Comparison of ENCODE assay signal across 8 cellular contexts in the genomic region with DNA sequence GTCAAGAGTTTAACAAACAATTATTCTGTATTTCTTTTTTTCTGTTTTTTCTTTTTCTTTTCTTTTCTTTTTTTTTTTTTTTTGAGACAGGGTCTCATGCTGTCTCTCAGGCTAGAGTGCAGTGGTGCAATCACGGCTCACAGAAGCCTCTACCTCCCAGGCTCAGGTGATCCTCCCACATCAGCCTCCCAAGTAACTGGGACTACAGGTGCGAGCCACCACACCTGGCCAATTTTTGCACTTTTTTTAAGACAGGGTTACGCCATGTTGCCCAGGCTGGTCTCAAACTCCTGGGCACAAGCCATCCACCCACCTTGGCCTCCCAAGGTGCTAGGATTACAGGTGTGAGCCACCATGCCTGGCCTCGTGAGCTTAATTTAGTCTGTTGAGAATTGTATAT. TPM values are rescaled to one million over a fixed set of nuclear protein-coding genes. Genes with fewer than 3 reads are reported as not detected.
DNase-seq lines count a peak whose midpoint lies in the region; ATAC-seq, FAIRE-seq and TF ChIP-seq lines count a peak whose summit lies in the region.
"Not testable (repeated sequence)": the region's sequence is repeated elsewhere in the genome, so short reads cannot be mapped to it uniquely, and the experiment has no call there.

No MANE protein-coding gene starts in this region.

- not testable (repeated sequence) for H3K9ac ChIP-seq in GM23248; HepG2 (ENCODE audit: insufficient read depth, low read depth, low read length); smooth muscle cell (ENCODE audit: low read depth)

- not testable (repeated sequence) for H3K9me3 ChIP-seq in A549; GM23248 (ENCODE audit: low read depth); HepG2 (ENCODE audit: low read length); smooth muscle cell (replicated peaks; ENCODE audit: low read depth)

- TF ChIP-seq EP300 in A549 (IDR thresholded peaks at IDR 0.05); HepG2 (IDR thresholded peaks at IDR 0.05; ENCODE audit: low read depth in 2 of 2, low read length in 2 of 2); HepG2 (CRISPR knock-in tag; IDR thresholded peaks at IDR 0.05; ENCODE audit: borderline replicate concordance): not testable (repeated sequence)

- H3K4me3 Mint-ChIP-seq in chondrocyte (ENCODE audit: unreplicated experiment); osteocyte (ENCODE audit: unreplicated experiment): not testable (repeated sequence)

- H3K9me3 Mint-ChIP-seq in chondrocyte (ENCODE audit: low read depth); osteocyte (ENCODE audit: unreplicated experiment): not testable (repeated sequence)

- POLR2A ChIA-PET in A549 (lab: Yijun Ruan, JAX); RWPE1 (lab: Yijun Ruan, JAX; ENCODE audit: low non-redundant PET); HepG2 (lab: Yijun Ruan, JAX): not testable (repeated sequence)

- CTCF ChIA-PET in A549 (lab: Yijun Ruan, JAX), result interaction anchor here (0.6 kb wide), 1 partner anchor 26 kb away, joined by 3 read pairs; no protein-coding TSS in a partner anchor
- CTCF ChIA-PET in RWPE1 (lab: Yijun Ruan, JAX); HepG2 (lab: Yijun Ruan, JAX; ENCODE audit: low intra/inter-chr PET ratio, low total read pairs): not testable (repeated sequence)

- H3K79me2 ChIP-seq in GM23248 (ENCODE audit: insufficient read depth), result peaks cover 90% of the 10 kb centered on the region
- H3K79me2 ChIP-seq in HepG2 (ENCODE audit: insufficient read depth, low read length), result peaks cover 93% of the 10 kb centered on the region
- H3K79me2 ChIP-seq in smooth muscle cell (ENCODE audit: low read depth), result peaks cover 85% of the 10 kb centered on the region

- intact Hi-C loops in HepG2 (cut with micrococcal nuclease; ENCODE audit: unreplicated experiment), result loop anchor here (5.0 kb wide), 2 partner anchors 93 to 108 kb away; a partner anchor contains a TSS

- not testable (repeated sequence) for H3K27me3 ChIP-seq in GM23248 (replicated peaks; ENCODE audit: insufficient read depth); HepG2 (ENCODE audit: control insufficient read depth in 1 of 2, insufficient read depth in 2 of 2, low read length in 2 of 2); smooth muscle cell (ENCODE audit: low read depth)

- H3F3A ChIP-seq in GM23248 (ENCODE audit: insufficient read depth), result peaks cover 64% of the 10 kb centered on the region
- peaks cover 32% of the 10 kb centered on the region for H3F3A ChIP-seq in smooth muscle cell (ENCODE audit: low read depth)

- not testable (repeated sequence) for H2AFZ ChIP-seq in GM23248; HepG2 (ENCODE audit: low read length); smooth muscle cell (ENCODE audit: low read depth)

- TF ChIP-seq CTCF in A549 (IDR thresholded peaks at IDR 0.05); RWPE1 (conservative IDR thresholded peaks at IDR 0.05; ENCODE audit: low read depth); VCaP (conservative IDR thresholded peaks at IDR 0.05); chondrocyte (IDR thresholded peaks at IDR 0.05); HepG2 (CRISPR knock-in tag; IDR thresholded peaks at IDR 0.05); osteocyte (IDR thresholded peaks at IDR 0.05); smooth muscle cell (IDR thresholded peaks at IDR 0.05; ENCODE audit: borderline replicate concordance, insufficient read depth, poor library complexity, severe bottlenecking): not testable (repeated sequence)

- not testable (repeated sequence) for H4K20me1 ChIP-seq in GM23248 (ENCODE audit: insufficient read depth)
- peaks cover 32% of the 10 kb centered on the region for H4K20me1 ChIP-seq in HepG2 (ENCODE audit: insufficient read depth, low read length)
- peaks cover 35% of the 10 kb centered on the region for H4K20me1 ChIP-seq in smooth muscle cell (ENCODE audit: low read depth)

- not testable (repeated sequence) for H3K4me3 ChIP-seq in A549; GM23248; HepG2 (replicated peaks in 1 of 3; ENCODE audit: insufficient read depth in 1 of 3, low read depth in 2 of 3, low read length in 3 of 3); smooth muscle cell

- H3K27ac ChIP-seq in A549 (peak overlapping the region; percentile 17 to 86; a peak in 2 of 6 replicates), GM23248 (peak overlapping the region; percentile 88), RWPE1 (peak overlapping the region; percentile 59), VCaP (peak overlapping the region; percentile 86), smooth muscle cell (ENCODE audit: low read depth) (peak overlapping the region; percentile 95)
- not testable (repeated sequence) for H3K27ac ChIP-seq in HepG2 (ENCODE audit: extremely low read length, insufficient read depth, low read length)

- not testable (repeated sequence) for TF ChIP-seq POLR2A in A549 (IDR thresholded peaks at IDR 0.05; ENCODE audit: low read length); HepG2 (IDR thresholded peaks at IDR 0.05; ENCODE audit: insufficient read depth in 1 of 2, low read depth in 2 of 2, low read length in 2 of 2)

- not testable (repeated sequence) for H3K36me3 ChIP-seq in GM23248 (ENCODE audit: low read depth); HepG2 (replicated peaks in 1 of 2; ENCODE audit: control insufficient read depth in 1 of 2, insufficient read depth in 2 of 2, low read length in 2 of 2); smooth muscle cell (ENCODE audit: low read depth)

- not testable (repeated sequence) for H3K36me3 Mint-ChIP-seq in chondrocyte (ENCODE audit: low read depth); osteocyte (ENCODE audit: unreplicated experiment)

- H3K9me2 ChIP-seq in GM23248 (ENCODE audit: insufficient read depth), result not testable (repeated sequence)

- in situ Hi-C loops in GM23248 (cut with MboI), result not testable (repeated sequence)
- in situ Hi-C loops in HepG2 (cut with HindIII; ENCODE audit: extremely low pct_ligation_motif_present, low pct_unique_long_range_greater_than_20kb), result loop anchor here (5.0 kb wide), 1 partner anchor 93 kb away; a partner anchor contains a TSS

- FAIRE-seq in A549 (lab: Jason Lieb, UNC); HepG2 (lab: Jason Lieb, UNC): not testable (repeated sequence)

- H3K4me1 Mint-ChIP-seq in chondrocyte (ENCODE audit: low read depth) (peaks cover 74% of the 10 kb centered on the region), osteocyte (ENCODE audit: unreplicated experiment) (peaks cover 79% of the 10 kb centered on the region)

- ATAC-seq in A549, HepG2: not testable (repeated sequence)

- TF ChIP-seq RAD21 in A549 (conservative IDR thresholded peaks at IDR 0.05 in 1 of 2, IDR thresholded peaks at IDR 0.05 in 1 of 2); HepG2 (CRISPR knock-in tag; IDR thresholded peaks at IDR 0.05): not testable (repeated sequence)

- H3K27ac Mint-ChIP-seq in chondrocyte (ENCODE audit: unreplicated experiment), result peak overlapping the region; percentile 27
- peak overlapping the region; percentile 27 for H3K27ac Mint-ChIP-seq in osteocyte (ENCODE audit: unreplicated experiment)

- not testable (repeated sequence) for H3K4me2 ChIP-seq in A549; GM23248 (ENCODE audit: unreplicated experiment); smooth muscle cell
- peak overlapping the region; percentile 76; the same call in 1 of the 2 replicates for H3K4me2 ChIP-seq in HepG2 (ENCODE audit: low read depth, low read length)

- H3K27me3 Mint-ChIP-seq in chondrocyte (ENCODE audit: low read depth); osteocyte (ENCODE audit: unreplicated experiment): not testable (repeated sequence)

- H3K4me1 ChIP-seq in A549, result peaks cover 56% of the 10 kb centered on the region
- peaks cover 61% of the 10 kb centered on the region for H3K4me1 ChIP-seq in GM23248 (ENCODE audit: insufficient read depth)
- peaks cover 64% of the 10 kb centered on the region for H3K4me1 ChIP-seq in HepG2 (ENCODE audit: insufficient read depth, low read length)
- H3K4me1 ChIP-seq in smooth muscle cell (ENCODE audit: low read depth), result peaks cover 44% of the 10 kb centered on the region

- not testable (repeated sequence) for DNase-seq in A549 (ENCODE audit: low read depth in 1 of 2, low spot score in 1 of 2); GM23248; RWPE1 (ENCODE audit: low spot score); chondrocyte (ENCODE audit: low spot score); HepG2 (ENCODE audit: low spot score); osteocyte (ENCODE audit: extremely low spot score, unreplicated experiment); smooth muscle cell (lab: John Stamatoyannopoulos, UW; ENCODE audit: unreplicated experiment)

- 97% methylated on average over 4 of the region's 4 CpGs for WGBS in A549 (ENCODE audit: missing lambda C conversion rate)
- 97 to 99% methylated on average over 3 to 4 of the region's 4 CpGs for WGBS in GM23248 (ENCODE audit: low coverage in 1 of 2, low lambda C conversion rate in 2 of 2, missing lambda C conversion rate in 2 of 2), 2 experiments
- 96% methylated on average over 4 of the region's 4 CpGs for WGBS in HepG2 (ENCODE audit: low lambda C conversion rate)
- WGBS in smooth muscle cell (ENCODE audit: low lambda C conversion rate), result 95% methylated on average over 4 of the region's 4 CpGs

- not testable (repeated sequence) for BruUV-seq in HepG2 (replicated peaks; lab: Mats Ljungman, UMichigan)

RNA-seq across cellular contexts. Expression of a gene that starts 3.4 kb away (rescaled TPM):
- polyA plus RNA-seq in A549 (2011; rRNA removed) (50.0 and 58.5 TPM in 2 replicates), A549 (2017; fragmentation: RNase III; extraction: RNeasy Plus Mini Kit Qiagen cat#74134 plus additional on column Dnase treatment) (30.2 to 32.2 TPM (median 31.9 TPM) in 3 replicates), GM23248 (2016; fragmentation: Nextera tagmentation; extraction: Ambion mirVana) (39.1 and 43.9 TPM in 2 replicates), HepG2 (2011; rRNA removed) (47.9 and 61.0 TPM in 2 replicates), smooth muscle cell (42.0 and 43.5 TPM in 2 replicates)
- 13.3 and 15.2 TPM in 2 replicates for polyA plus RNA-seq in A549 (2012; cell fraction: cytosol; rRNA removed)
- polyA plus RNA-seq in A549 (2012; cell fraction: nucleus; rRNA removed), result 8.6 and 13.4 TPM in 2 replicates
- 95.7 and 103 TPM in 2 replicates for polyA minus RNA-seq in A549 (2011; rRNA and poly(A)+ RNA removed)
- total RNA-seq in GM23248 (2014; rRNA removed; shearing (Covaris generic)), result 34.7 and 42.7 TPM in 2 replicates
- total RNA-seq in chondrocyte (38.9 to 48.7 TPM (median 42.6 TPM) in 3 replicates), HepG2 (2016; rRNA removed; fragmentation: Illumina TruSeq; extraction: Trizol) (51.7 and 53.4 TPM in 2 replicates), osteocyte (49.3 and 50.8 TPM in 2 replicates), smooth muscle cell (57.1 and 58.0 TPM in 2 replicates)
- total RNA-seq in HepG2 (2016; cell fraction: cytosol; rRNA removed; fragmentation: Illumina TruSeq; extraction: Trizol; ENCODE audit: low read depth), result 19.0 and 20.1 TPM in 2 replicates
- total RNA-seq in HepG2 (2016; cell fraction: insoluble cytoplasmic fraction; rRNA removed; fragmentation: Illumina TruSeq; extraction: Trizol), result 53.8 and 54.3 TPM in 2 replicates
- total RNA-seq in HepG2 (2016; cell fraction: membrane; rRNA removed; fragmentation: Illumina TruSeq; extraction: Trizol), result 36.2 and 36.7 TPM in 2 replicates
- total RNA-seq in HepG2 (2016; cell fraction: nucleus; rRNA removed; fragmentation: Illumina TruSeq; extraction: Trizol), result 57.5 and 60.4 TPM in 2 replicates
- polyA plus RNA-seq in HepG2 (2011; cell fraction: cytosol; rRNA removed), result 26.9 and 41.0 TPM in 2 replicates
- 39.4 and 42.0 TPM in 2 replicates for polyA plus RNA-seq in HepG2 (2011; cell fraction: nucleus; rRNA removed)
- polyA plus RNA-seq in HepG2 (2012), result 27.1 and 34.3 TPM in 2 replicates
- polyA plus RNA-seq in HepG2 (2016; cell fraction: cytosol; fragmentation: Illumina TruSeq; extraction: Trizol; ENCODE audit: low read depth), result 3.4 and 3.7 TPM in 2 replicates
- polyA plus RNA-seq in HepG2 (2016; cell fraction: insoluble cytoplasmic fraction; fragmentation: Illumina TruSeq; extraction: Trizol; ENCODE audit: low read depth), result 43.2 and 52.1 TPM in 2 replicates
- 13.3 and 17.1 TPM in 2 replicates for polyA plus RNA-seq in HepG2 (2016; cell fraction: membrane; fragmentation: Illumina TruSeq; extraction: Trizol; ENCODE audit: low read depth)
- 51.5 and 57.9 TPM in 2 replicates for polyA plus RNA-seq in HepG2 (2016; cell fraction: nucleus; fragmentation: Illumina TruSeq; extraction: Trizol; ENCODE audit: insufficient read depth, low read depth)
- 45.2 and 96.4 TPM in 2 replicates for polyA minus RNA-seq in HepG2 (2011; rRNA and poly(A)+ RNA removed; ENCODE audit: low replicate concordance)
- 68.9 and 72.7 TPM in 2 replicates for polyA minus RNA-seq in HepG2 (2011; cell fraction: cytosol; rRNA and poly(A)+ RNA removed)
- polyA minus RNA-seq in HepG2 (2011; cell fraction: nucleus; rRNA and poly(A)+ RNA removed), result 128 and 149 TPM in 2 replicates

RNA-seq across cellular contexts. Expression of a gene that starts 3.7 kb away (rescaled TPM):
- 128 and 155 TPM in 2 replicates for polyA plus RNA-seq in A549 (2011; rRNA removed)
- 97.2 and 103 TPM in 2 replicates for polyA plus RNA-seq in A549 (2012; cell fraction: cytosol; rRNA removed)
- polyA plus RNA-seq in A549 (2012; cell fraction: nucleus; rRNA removed), result 192 and 222 TPM in 2 replicates
- polyA plus RNA-seq in A549 (2017; fragmentation: RNase III; extraction: RNeasy Plus Mini Kit Qiagen cat#74134 plus additional on column Dnase treatment), result 157 to 159 TPM (median 158 TPM) in 3 replicates
- 98.7 and 122 TPM in 2 replicates for polyA minus RNA-seq in A549 (2011; rRNA and poly(A)+ RNA removed)
- 39.7 and 42.2 TPM in 2 replicates for total RNA-seq in GM23248 (2014; rRNA removed; shearing (Covaris generic))
- 58.9 and 67.7 TPM in 2 replicates for polyA plus RNA-seq in GM23248 (2016; fragmentation: Nextera tagmentation; extraction: Ambion mirVana)
- total RNA-seq in chondrocyte, result 51.3 to 65.5 TPM (median 56.8 TPM) in 3 replicates
- 99.8 and 104 TPM in 2 replicates for total RNA-seq in HepG2 (2016; rRNA removed; fragmentation: Illumina TruSeq; extraction: Trizol)
- total RNA-seq in HepG2 (2016; cell fraction: cytosol; rRNA removed; fragmentation: Illumina TruSeq; extraction: Trizol; ENCODE audit: low read depth), result 81.0 and 93.2 TPM in 2 replicates
- 98.8 and 104 TPM in 2 replicates for total RNA-seq in HepG2 (2016; cell fraction: insoluble cytoplasmic fraction; rRNA removed; fragmentation: Illumina TruSeq; extraction: Trizol)
- 49.2 and 54.2 TPM in 2 replicates for total RNA-seq in HepG2 (2016; cell fraction: membrane; rRNA removed; fragmentation: Illumina TruSeq; extraction: Trizol)
- 61.4 and 77.1 TPM in 2 replicates for total RNA-seq in HepG2 (2016; cell fraction: nucleus; rRNA removed; fragmentation: Illumina TruSeq; extraction: Trizol)
- 90.8 and 99.8 TPM in 2 replicates for polyA plus RNA-seq in HepG2 (2011; rRNA removed)
- 45.8 and 51.2 TPM in 2 replicates for polyA plus RNA-seq in HepG2 (2011; cell fraction: cytosol; rRNA removed)
- polyA plus RNA-seq in HepG2 (2011; cell fraction: nucleus; rRNA removed), result 207 and 252 TPM in 2 replicates
- polyA plus RNA-seq in HepG2 (2012), result 46.9 and 63.7 TPM in 2 replicates
- 14.9 and 16.8 TPM in 2 replicates for polyA plus RNA-seq in HepG2 (2016; cell fraction: cytosol; fragmentation: Illumina TruSeq; extraction: Trizol; ENCODE audit: low read depth)
- polyA plus RNA-seq in HepG2 (2016; cell fraction: insoluble cytoplasmic fraction; fragmentation: Illumina TruSeq; extraction: Trizol; ENCODE audit: low read depth), result 128 and 134 TPM in 2 replicates
- polyA plus RNA-seq in HepG2 (2016; cell fraction: membrane; fragmentation: Illumina TruSeq; extraction: Trizol; ENCODE audit: low read depth), result 28.8 and 29.0 TPM in 2 replicates
- 203 and 213 TPM in 2 replicates for polyA plus RNA-seq in HepG2 (2016; cell fraction: nucleus; fragmentation: Illumina TruSeq; extraction: Trizol; ENCODE audit: insufficient read depth, low read depth)
- 61.9 and 154 TPM in 2 replicates for polyA minus RNA-seq in HepG2 (2011; rRNA and poly(A)+ RNA removed; ENCODE audit: low replicate concordance)
- 17.3 and 23.9 TPM in 2 replicates for polyA minus RNA-seq in HepG2 (2011; cell fraction: cytosol; rRNA and poly(A)+ RNA removed)
- polyA minus RNA-seq in HepG2 (2011; cell fraction: nucleus; rRNA and poly(A)+ RNA removed), result 71.4 and 71.5 TPM in 2 replicates
- total RNA-seq in osteocyte, result 81.2 and 83.1 TPM in 2 replicates
- total RNA-seq in smooth muscle cell, result 68.7 and 104 TPM in 2 replicates
- 58.1 and 82.1 TPM in 2 replicates for polyA plus RNA-seq in smooth muscle cell

RNA-seq across cellular contexts. Expression of a gene that starts 55.5 kb away (rescaled TPM):
- polyA plus RNA-seq in A549 (2011; rRNA removed), result 117 and 126 TPM in 2 replicates
- polyA plus RNA-seq in A549 (2012; cell fraction: cytosol; rRNA removed), result 49.9 and 58.2 TPM in 2 replicates
- 20.2 and 31.0 TPM in 2 replicates for polyA plus RNA-seq in A549 (2012; cell fraction: nucleus; rRNA removed)
- polyA plus RNA-seq in A549 (2017; fragmentation: RNase III; extraction: RNeasy Plus Mini Kit Qiagen cat#74134 plus additional on column Dnase treatment), result 64.0 to 68.7 TPM (median 67.0 TPM) in 3 replicates
- 48.8 and 54.9 TPM in 2 replicates for polyA minus RNA-seq in A549 (2011; rRNA and poly(A)+ RNA removed)
- total RNA-seq in GM23248 (2014; rRNA removed; shearing (Covaris generic)), result 116 and 136 TPM in 2 replicates
- 111 and 114 TPM in 2 replicates for polyA plus RNA-seq in GM23248 (2016; fragmentation: Nextera tagmentation; extraction: Ambion mirVana)
- 69.5 to 89.1 TPM (median 70.1 TPM) in 3 replicates for total RNA-seq in chondrocyte
- 67.6 and 97.1 TPM in 2 replicates for total RNA-seq in HepG2 (2016; rRNA removed; fragmentation: Illumina TruSeq; extraction: Trizol)
- 43.5 and 44.1 TPM in 2 replicates for total RNA-seq in HepG2 (2016; cell fraction: cytosol; rRNA removed; fragmentation: Illumina TruSeq; extraction: Trizol; ENCODE audit: low read depth)
- total RNA-seq in HepG2 (2016; cell fraction: insoluble cytoplasmic fraction; rRNA removed; fragmentation: Illumina TruSeq; extraction: Trizol), result 66.0 and 92.7 TPM in 2 replicates
- 109 and 111 TPM in 2 replicates for total RNA-seq in HepG2 (2016; cell fraction: membrane; rRNA removed; fragmentation: Illumina TruSeq; extraction: Trizol)
- 24.1 and 29.7 TPM in 2 replicates for total RNA-seq in HepG2 (2016; cell fraction: nucleus; rRNA removed; fragmentation: Illumina TruSeq; extraction: Trizol)
- polyA plus RNA-seq in HepG2 (2011; rRNA removed), result 50.8 and 64.3 TPM in 2 replicates
- 39.2 and 54.5 TPM in 2 replicates for polyA plus RNA-seq in HepG2 (2011; cell fraction: cytosol; rRNA removed)
- polyA plus RNA-seq in HepG2 (2011; cell fraction: nucleus; rRNA removed), result 13.9 and 16.0 TPM in 2 replicates
- 30.2 and 34.8 TPM in 2 replicates for polyA plus RNA-seq in HepG2 (2012)
- polyA plus RNA-seq in HepG2 (2016; cell fraction: cytosol; fragmentation: Illumina TruSeq; extraction: Trizol; ENCODE audit: low read depth), result 58.2 and 66.9 TPM in 2 replicates
- 110 and 111 TPM in 2 replicates for polyA plus RNA-seq in HepG2 (2016; cell fraction: insoluble cytoplasmic fraction; fragmentation: Illumina TruSeq; extraction: Trizol; ENCODE audit: low read depth)
- polyA plus RNA-seq in HepG2 (2016; cell fraction: membrane; fragmentation: Illumina TruSeq; extraction: Trizol; ENCODE audit: low read depth), result 110 and 116 TPM in 2 replicates
- polyA plus RNA-seq in HepG2 (2016; cell fraction: nucleus; fragmentation: Illumina TruSeq; extraction: Trizol; ENCODE audit: insufficient read depth, low read depth), result 41.6 and 42.0 TPM in 2 replicates
- polyA minus RNA-seq in HepG2 (2011; rRNA and poly(A)+ RNA removed; ENCODE audit: low replicate concordance), result 31.4 and 38.5 TPM in 2 replicates
- polyA minus RNA-seq in HepG2 (2011; cell fraction: cytosol; rRNA and poly(A)+ RNA removed), result 29.3 and 33.2 TPM in 2 replicates
- polyA minus RNA-seq in HepG2 (2011; cell fraction: nucleus; rRNA and poly(A)+ RNA removed), result 14.2 and 21.6 TPM in 2 replicates
- 61.8 and 67.4 TPM in 2 replicates for total RNA-seq in osteocyte
- 78.1 and 85.6 TPM in 2 replicates for total RNA-seq in smooth muscle cell
- 68.9 and 88.0 TPM in 2 replicates for polyA plus RNA-seq in smooth muscle cell
